ENCODE assay signal across 8 cellular contexts in genomic region chr10:12042797-12043651, GRCh38. TPM values are rescaled to one million over a fixed set of nuclear protein-coding genes. Genes with fewer than 3 reads are reported as not detected.
A peak's percentile ranks its signal among the peaks of the same experiment; 100 is the strongest.
DNase-seq lines count a peak whose midpoint lies in the region; ATAC-seq and TF ChIP-seq lines count a peak whose summit lies in the region.

Gene UPF2 (minus strand): TSS chr10:12042809. CDS start chr10:12035423, 7,386 bp downstream.

- peak; percentile 53 for ATAC-seq in GM21717 (IDR thresholded peaks at IDR 0.05; ENCODE audit: unreplicated experiment)

- H2AFZ ChIP-seq in PC-9 = peak within 1 kb of the TSS; percentile 97

- no peaks in the 10 kb centered on the region; the same call in 1 of the 2 replicates for H4K20me1 ChIP-seq in PC-9 (ENCODE audit: insufficient read depth)

- no peaks in the 10 kb centered on the region for H3K27me3 ChIP-seq in PC-9 (ENCODE audit: insufficient read depth, low read depth)
- H3K27me3 ChIP-seq in mononuclear cell (ENCODE audit: insufficient read depth, low read length) = no peaks in the 10 kb centered on the region

- H3K4me1 ChIP-seq in PC-9 (replicated peaks; ENCODE audit: insufficient read depth) (peaks cover 17% of the 10 kb centered on the region), mononuclear cell (ENCODE audit: insufficient read depth, low read length) (peaks cover 21% of the 10 kb centered on the region)

- no peaks in the 10 kb centered on the region for H3F3A ChIP-seq in PC-9 (ENCODE audit: insufficient read depth, low read depth)

- H3K4me3 ChIP-seq in PC-9 = peak within 1 kb of the TSS; percentile 90
- H3K4me3 ChIP-seq in mononuclear cell (ENCODE audit: low read length) = peak within 1 kb of the TSS; percentile 97

- POLR2A ChIA-PET in PC-9 (lab: Charles Lee; ENCODE audit: unreplicated experiment) = interaction anchor here (0.6 to 1.0 kb wide), 8 partner anchors 10 to 784 kb away, joined by 4 to 13 read pairs (median 4); partner anchors contain the start of genes CDC123 and NUDT5

- no peak for TF ChIP-seq CTCF in PC-9 (conservative IDR thresholded peaks at IDR 0.05)

- DNase-seq in DMS114 treated with DMSO at 0.1 percent for 48 hours (lab: John Stamatoyannopoulos, UW; ENCODE audit: unreplicated experiment) (peak; percentile 98), KBM-7 (peak; percentile 95), PC-9 (peak; percentile 89 to 96), activated T-cell treated with anti-CD3 and anti-CD28 coated beads for 48 hours (ENCODE audit: low read depth) (peak; percentile 98), epithelial cell of prostate (ENCODE audit: low read depth, low spot score) (peak; percentile 90)
- peak; percentile 97 to 98 for DNase-seq in stimulated activated CD8-positive, alpha-beta memory T cell treated with anti-CD3 and anti-CD28 coated beads, Interleukin-2, amount 100 ng/mL, for 48 hours (ENCODE audit: low read depth in 2 of 2)

- BruUV-seq in PC-9 (replicated peaks; lab: Mats Ljungman, UMichigan) = no TSS peak

- H3K79me2 ChIP-seq in PC-9 (ENCODE audit: low read depth) = peaks cover 45% of the 10 kb centered on the region

- H3K36me3 ChIP-seq in PC-9 (ENCODE audit: low read depth) = no peaks in the 10 kb centered on the region

- intact Hi-C loops in PC-9 (cut with micrococcal nuclease; ENCODE audit: unreplicated experiment) = loop anchor here (1.0 to 2.0 kb wide), 2 partner anchors 25 to 154 kb away; partner anchors contain the start of genes CDC123 and DHTKD1

- H3K9me3 ChIP-seq in PC-9 (ENCODE audit: insufficient read depth, low read depth) (no peaks in the 10 kb centered on the region), mononuclear cell (ENCODE audit: low read depth, low read length) (no peaks in the 10 kb centered on the region)

- peak within 1 kb of the TSS; percentile 94 for H3K4me2 ChIP-seq in PC-9

- in situ Hi-C loops in KBM-7 (cut with MboI; ENCODE audit: low pct_unique_long_range_greater_than_20kb, low sequenced_read_pairs) = no loop called here

- no peaks in the 10 kb centered on the region for H3K9me2 ChIP-seq in PC-9 (ENCODE audit: insufficient read depth)

- CTCF ChIA-PET in PC-9 (lab: Charles Lee) = interaction anchor here (0.5 kb wide), 1 partner anchor 12 kb away, joined by 3 read pairs; no protein-coding TSS in a partner anchor

- H3K27ac ChIP-seq in PC-9 = peak within 1 kb of the TSS; percentile 86
- peak within 1 kb of the TSS; percentile 92 for H3K27ac ChIP-seq in epithelial cell of prostate

RNA-seq across cellular contexts. Expression of gene UPF2, which starts in this region (rescaled TPM):
- 18.4 and 25.9 TPM in 2 replicates for total RNA-seq in PC-9 (2021)
- 20.6 TPM for total RNA-seq in mononuclear cell

Comparison
In these comparisons a context has a peak if more than half of its experiments do, and no peak if none do; other contexts are left out.
1. Peak in every context shown above with its lines: DNase-seq, ATAC-seq, H3K4me3 ChIP-seq and H3K27ac ChIP-seq.